ENCODE assay signal across 33 cellular contexts in the genomic region with DNA sequence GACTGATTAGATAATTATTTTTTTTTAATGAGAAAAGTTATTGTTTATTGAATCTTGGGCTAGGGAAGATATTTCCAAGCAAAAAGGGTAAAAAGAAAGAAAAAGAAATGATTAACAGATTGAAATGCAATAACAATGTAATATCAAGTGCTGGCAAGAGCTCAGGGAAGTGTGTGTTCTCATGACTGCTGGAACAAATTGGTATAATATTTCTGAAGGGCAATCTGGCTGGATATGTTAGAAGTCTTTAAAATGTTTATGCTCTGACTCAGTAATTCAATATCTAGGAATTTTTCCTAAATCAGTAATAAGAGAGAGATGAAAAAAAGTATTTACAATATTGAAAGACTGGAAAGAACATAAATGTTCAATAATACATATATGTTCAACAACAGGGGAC.
"Had no signal": no experiment of that assay in that cellular context is flagged by ENCODE, and none has a peak within 500 bp of the region (broad histone marks: within the 10 kb centered on the region; RNA-seq: fewer than 3 reads in every experiment).

No MANE protein-coding gene starts in this region.

- H3K9me3 ChIP-seq: MG63 had no signal

- ATAC-seq: activated CD8-positive, alpha-beta memory T cell treated with anti-CD3 and anti-CD28 coated beads, Interleukin-2, amount 10 ng/mL, durations not matched to agents 7 days and 5 days; activated naive CD8-positive, alpha-beta T cell treated with anti-CD3 and anti-CD28 coated beads, Interleukin-2, amount 50 U/mL, for 24 hours had no signal

- DNase-seq: activated CD4-positive, alpha-beta memory T cell treated with anti-CD3 and anti-CD28 coated beads, Interleukin-2, amount 10 ng/mL, durations not matched to agents 7 days and 5 days; activated CD4-positive, alpha-beta T cell treated with anti-CD3 and anti-CD28 coated beads for 1 hour; activated CD4-positive, alpha-beta T cell treated with anti-CD3 and anti-CD28 coated beads for 48 hours; activated CD4-positive, CD25-positive, alpha-beta regulatory T cell; activated CD8-positive, alpha-beta memory T cell treated with anti-CD3 and anti-CD28 coated beads for 24 hours; activated CD8-positive, alpha-beta memory T cell treated with anti-CD3 and anti-CD28 coated beads, Interleukin-2, amount 10 ng/mL, durations not matched to agents 7 days and 5 days; activated CD8-positive, alpha-beta memory T cell treated with anti-CD3 and anti-CD28 coated beads, Interleukin-2, amount 50 U/mL, for 48 hours; activated effector memory CD4-positive, alpha-beta T cell treated with Interleukin-2 at 50 U/mL for 16 hours; activated naive CD4-positive, alpha-beta T cell treated with anti-CD3 and anti-CD28 coated beads, Interleukin-2, amount 10 ng/mL, durations not matched to agents 7 days and 5 days; activated naive CD8-positive, alpha-beta T cell treated with anti-CD3 and anti-CD28 coated beads, Interleukin-2, amount 50 U/mL, for 24 hours; activated T-cell treated with anti-CD3 and anti-CD28 coated beads, Interleukin-2, amount 50 U/mL, for 48 hours; amniotic stem cell; aorta; brain microvascular endothelial cell; Kasumi-1; KG1; MG63; NCI-H1048; NCI-H1105 treated with DMSO at 0.1 percent for 48 hours; NCI-H1436; NCI-H1694; NCI-H1930; NCI-H2081 treated with DMSO at 0.1 percent for 48 hours; NCI-H226; NCI-H446 treated with DMSO at 0.1 percent for 48 hours; NCI-H524; NCI-H69; SHP77; SJCRH30; T1000; WERI-Rb-1 had no signal

- H3K36me3 Mint-ChIP-seq: activated CD8-positive, alpha-beta memory T cell treated with anti-CD3 and anti-CD28 coated beads, Interleukin-2, amount 10 ng/mL, durations not matched to agents 7 days and 5 days; activated naive CD4-positive, alpha-beta T cell treated with anti-CD3 and anti-CD28 coated beads, Interleukin-2, amount 10 ng/mL, durations not matched to agents 7 days and 5 days had no signal

- H3K36me3 ChIP-seq: brain microvascular endothelial cell, MG63, SJCRH30, WERI-Rb-1 had no signal

- H3K27ac Mint-ChIP-seq: activated CD4-positive, alpha-beta memory T cell treated with anti-CD3 and anti-CD28 coated beads, Interleukin-2, amount 10 ng/mL, durations not matched to agents 7 days and 5 days; activated CD8-positive, alpha-beta memory T cell treated with anti-CD3 and anti-CD28 coated beads, Interleukin-2, amount 10 ng/mL, durations not matched to agents 7 days and 5 days; activated naive CD4-positive, alpha-beta T cell treated with anti-CD3 and anti-CD28 coated beads, Interleukin-2, amount 10 ng/mL, durations not matched to agents 7 days and 5 days; activated naive CD8-positive, alpha-beta T cell; activated naive CD8-positive, alpha-beta T cell treated with anti-CD3 and anti-CD28 coated beads, Interleukin-2, amount 50 U/mL, for 24 hours had no signal

- H3K4me1 ChIP-seq: SJCRH30 had no signal

- H3K27ac ChIP-seq: brain microvascular endothelial cell, SJCRH30, SK-N-MC, WERI-Rb-1 had no signal

- H3K4me3 Mint-ChIP-seq: activated CD4-positive, alpha-beta memory T cell treated with anti-CD3 and anti-CD28 coated beads, Interleukin-2, amount 10 ng/mL, durations not matched to agents 7 days and 5 days; activated CD8-positive, alpha-beta memory T cell treated with anti-CD3 and anti-CD28 coated beads, Interleukin-2, amount 10 ng/mL, durations not matched to agents 7 days and 5 days; activated naive CD4-positive, alpha-beta T cell treated with anti-CD3 and anti-CD28 coated beads, Interleukin-2, amount 10 ng/mL, durations not matched to agents 7 days and 5 days; activated naive CD8-positive, alpha-beta T cell; activated naive CD8-positive, alpha-beta T cell treated with anti-CD3 and anti-CD28 coated beads, Interleukin-2, amount 50 U/mL, for 24 hours had no signal

- H3K4me1 Mint-ChIP-seq: activated CD4-positive, alpha-beta memory T cell treated with anti-CD3 and anti-CD28 coated beads, Interleukin-2, amount 10 ng/mL, durations not matched to agents 7 days and 5 days; activated CD8-positive, alpha-beta memory T cell treated with anti-CD3 and anti-CD28 coated beads, Interleukin-2, amount 10 ng/mL, durations not matched to agents 7 days and 5 days; activated naive CD4-positive, alpha-beta T cell treated with anti-CD3 and anti-CD28 coated beads, Interleukin-2, amount 10 ng/mL, durations not matched to agents 7 days and 5 days; activated naive CD8-positive, alpha-beta T cell treated with anti-CD3 and anti-CD28 coated beads, Interleukin-2, amount 50 U/mL, for 24 hours had no signal

- H3K27me3 ChIP-seq: brain microvascular endothelial cell, MG63, SJCRH30 had no signal

- H3K9me3 Mint-ChIP-seq: activated naive CD8-positive, alpha-beta T cell treated with anti-CD3 and anti-CD28 coated beads, Interleukin-2, amount 50 U/mL, for 24 hours had no signal

- H3K4me3 ChIP-seq: MG63, SJCRH30, SK-N-MC had no signal
